Comparison of ENCODE assay signal across 23 cellular contexts in the genomic region with DNA sequence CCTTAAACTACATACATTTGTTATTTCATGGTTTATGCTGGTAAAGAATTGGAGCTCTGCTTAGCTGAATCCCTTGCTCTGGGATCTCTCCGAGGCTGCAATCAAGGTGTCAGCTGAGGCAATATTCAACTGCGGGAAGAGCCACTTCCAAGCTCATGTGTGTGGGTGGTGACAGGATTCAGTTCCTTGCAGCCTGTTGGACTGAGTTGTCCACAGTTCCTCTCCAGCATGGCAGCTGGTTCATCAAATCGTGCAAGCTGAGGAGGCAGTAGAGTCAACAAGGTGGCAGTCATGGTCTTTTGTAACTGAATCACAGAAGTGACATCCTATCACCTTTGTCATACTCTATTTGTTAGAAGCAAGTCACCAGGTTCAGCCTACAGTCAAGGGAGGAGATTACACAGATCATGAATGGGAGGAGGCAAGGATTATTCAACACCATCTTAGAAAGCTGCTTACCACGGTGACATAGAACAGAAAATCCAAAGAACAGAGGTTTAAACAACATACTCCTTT.
"Had no signal": no experiment of that assay in that cellular context is flagged by ENCODE, and none has a peak within 500 bp of the region (broad histone marks: within the 10 kb centered on the region; RNA-seq: fewer than 3 reads in every experiment).

No MANE protein-coding gene starts in this region.

- H3K9me3 ChIP-seq: esophagus muscularis mucosa, stomach, suprapubic skin, tibial artery had no signal

- H3K27ac ChIP-seq: brain microvascular endothelial cell, suprapubic skin had no signal

- H3K4me3 ChIP-seq: esophagus muscularis mucosa, stomach, suprapubic skin, tibial artery had no signal

- H3K27me3 ChIP-seq: brain microvascular endothelial cell, esophagus muscularis mucosa, stomach, suprapubic skin, tibial artery had no signal

- H3K36me3 ChIP-seq: brain microvascular endothelial cell, suprapubic skin, tibial artery had no signal

- H3K4me1 ChIP-seq: suprapubic skin had no signal

- ATAC-seq: activated CD4-positive, CD25-positive, alpha-beta regulatory T cell treated with anti-CD3 and anti-CD28 coated beads, Interleukin-2, amount 50 U/mL, for 24 hours; sciatic nerve; stimulated activated memory B cell treated with anti-CD40 and anti-IgM and Interleukin-4, amounts not matched to agents 10 μg/mL and 1 μg/mL and 100 μg/mL, for 72 hours had no signal

- FAIRE-seq: astrocyte, islet of Langerhans, small intestine had no signal

- DNase-seq: activated CD4-positive, alpha-beta memory T cell treated with anti-CD3 and anti-CD28 coated beads, Interleukin-2, amount 10 ng/mL, durations not matched to agents 7 days and 5 days; activated CD4-positive, alpha-beta T cell treated with anti-CD3 and anti-CD28 coated beads, Interleukin-2, amount 10 ng/mL, durations not matched to agents 7 days and 5 days; activated CD8-positive, alpha-beta memory T cell treated with anti-CD3 and anti-CD28 coated beads, Interleukin-2, amount 50 U/mL, for 48 hours; activated gamma-delta T cell; activated naive CD4-positive, alpha-beta T cell treated with anti-CD3 and anti-CD28 coated beads, Interleukin-2, amount 10 ng/mL, durations not matched to agents 7 days and 5 days; activated T-cell treated with anti-CD3 and anti-CD28 coated beads, Interleukin-2, amount 50 U/mL, for 24 hours; amniotic stem cell; brain microvascular endothelial cell; central memory CD4-positive, alpha-beta T cell; endodermal cell; foreskin melanocyte; mammary epithelial cell; small intestine; stimulated activated CD4-positive, alpha-beta T cell treated with anti-CD3 and anti-CD28 coated beads, Interleukin-4, amount 100 ng/mL, for 24 hours; stomach; tibial artery had no signal
